In the genomic region with DNA sequence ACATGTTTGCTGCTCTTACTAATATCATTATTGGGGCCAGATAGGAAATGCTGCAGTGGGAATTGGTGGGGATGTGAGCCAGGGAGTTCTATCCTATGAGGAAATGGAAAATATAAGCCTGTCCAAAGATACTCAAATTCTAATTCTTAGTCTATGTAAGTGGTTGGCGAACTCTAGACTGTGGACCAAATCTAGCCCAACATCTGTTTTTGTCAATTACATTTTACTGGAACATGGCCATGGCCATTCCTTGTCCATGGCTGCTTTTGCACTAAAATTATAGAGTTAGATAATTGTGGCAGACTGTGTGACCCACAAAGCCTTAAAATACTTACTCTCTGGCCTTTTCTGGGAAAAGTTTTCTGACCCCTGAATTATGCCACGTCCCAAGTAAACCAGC, we compare ENCODE assay signal across 26 cellular contexts.
A peak's percentile ranks its signal among the peaks of the same experiment; 100 is the strongest.
DNase-seq lines count a peak whose midpoint lies in the region; ATAC-seq lines count a peak whose summit lies in the region.
"Had no signal": no experiment of that assay in that cellular context is flagged by ENCODE, and none has a peak within 500 bp of the region (broad histone marks: within the 10 kb centered on the region; RNA-seq: fewer than 3 reads in every experiment).

No MANE protein-coding gene starts in this region.

- H3K4me1 ChIP-seq in BLaER1 (peaks cover 52% of the 10 kb centered on the region), SJCRH30 (peaks cover 37% of the 10 kb centered on the region)
- H3K4me1 ChIP-seq: HAP-1 had no signal

- no peak overlapping the region for H3K4me3 ChIP-seq in BLaER1
- H3K4me3 ChIP-seq in SJCRH30 = no peak overlapping the region
- H3K4me3 ChIP-seq: HAP-1, psoas muscle, skin epidermis, testis had no signal

- intact Hi-C loops in left cardiac atrium (cut with DNase I) = no loop called here
- intact Hi-C loops in sciatic nerve (cut with DNase I) = no loop called here

- 0 out of 2 replicates have a peak overlapping the region, but pooled peaks have one; percentile 38 for H3K9ac ChIP-seq in BLaER1

- ATAC-seq in left cardiac atrium (peak; percentile 36 to 39), sciatic nerve (peak; percentile 7), HG02884 (IDR thresholded peaks at IDR 0.05; ENCODE audit: unreplicated experiment) (no peak), GM18498 (IDR thresholded peaks at IDR 0.05; ENCODE audit: unreplicated experiment) (no peak)
- ATAC-seq: activated CD4-positive, alpha-beta T cell treated with anti-CD3 and anti-CD28 coated beads for 36 hours; natural killer cell treated with Interleukin-12 subunit alpha and Interleukin-12 subunit beta and Interleukin-15 and Interleukin-18, amount 100 ng/mL, for 72 hours had no signal

- peaks cover 99% of the 10 kb centered on the region for H3K36me3 ChIP-seq in BLaER1
- H3K36me3 ChIP-seq in SJCRH30 = peaks cover 24% of the 10 kb centered on the region
- H3K36me3 ChIP-seq: HAP-1 had no signal

- DNase-seq in SJCRH30 (peak; percentile 27 to 68), left cardiac atrium (no peak), sciatic nerve (ENCODE audit: low spot score) (no peak), GM19240 (ENCODE audit: insufficient read length, low spot score) (no peak)
- DNase-seq in activated effector memory CD4-positive, alpha-beta T cell treated with anti-CD3 and anti-CD28 coated beads, Interleukin-2, amount 50 U/mL, for 16 hours = no peak
- DNase-seq: activated CD4-positive, alpha-beta T cell treated with anti-CD3 and anti-CD28 coated beads for 36 hours; activated CD8-positive, alpha-beta T cell treated with anti-CD3 and anti-CD28 coated beads, Interleukin-2, amount 10 ng/mL, durations not matched to agents 7 days and 5 days; activated naive CD4-positive, alpha-beta T cell treated with anti-CD3 and anti-CD28 coated beads, Interleukin-2, amount 50 U/mL, for 16 hours; amniotic stem cell; KG1; NCI-H1417 treated with DMSO at 0.1 percent for 48 hours; NCI-H2081 treated with DMSO at 0.1 percent for 48 hours; NCI-H2227 treated with DMSO at 0.1 percent for 48 hours; NCI-H526; NK-92 treated with Interleukin-12 subunit alpha and Interleukin-12 subunit beta, amount 100 ng/mL, for 24 hours; occipital lobe; PC-3; psoas muscle; SHP77; testis had no signal

- H3K27ac ChIP-seq in BLaER1 = peak overlapping the region; percentile 59
- peak overlapping the region; percentile 15; the same call in 1 of the 2 replicates for H3K27ac ChIP-seq in SJCRH30
- H3K27ac ChIP-seq: psoas muscle, testis had no signal

- H3K27me3 ChIP-seq in BLaER1 (no peaks in the 10 kb centered on the region), SJCRH30 (no peaks in the 10 kb centered on the region)
- H3K27me3 ChIP-seq: testis had no signal

- H3K9me3 ChIP-seq in BLaER1 = no peaks in the 10 kb centered on the region
- no peaks in the 10 kb centered on the region for H3K9me3 ChIP-seq in SJCRH30 (replicated peaks)
- H3K9me3 ChIP-seq: HAP-1, psoas muscle, testis had no signal

- peak overlapping the region; percentile 71 for H3K4me2 ChIP-seq in BLaER1

- peaks cover 25% of the 10 kb centered on the region for H4K20me1 ChIP-seq in BLaER1

Comparison
In these comparisons a context has a peak if more than half of its experiments do, and no peak if none do; other contexts are left out.
1. DNase-seq: peak in SJCRH30 (2 of 2); none in left cardiac atrium (single experiment), sciatic nerve (single experiment), GM19240 (single experiment) and activated effector memory CD4-positive, alpha-beta T cell treated with anti-CD3 and anti-CD28 coated beads, Interleukin-2, amount 50 U/mL, for 16 hours (single experiment).
2. ATAC-seq: peak in left cardiac atrium (2 of 2) and sciatic nerve (single experiment); none in HG02884 (single experiment) and GM18498 (single experiment).